Comparison of ENCODE assay signal across 9 cellular contexts in genomic region chr4:174136013-174136412, GRCh38.
DNase-seq lines count a peak whose midpoint lies in the region; ATAC-seq and TF ChIP-seq lines count a peak whose summit lies in the region.
"Had no signal": no experiment of that assay in that cellular context is flagged by ENCODE, and none has a peak within 500 bp of the region (broad histone marks: within the 10 kb centered on the region; RNA-seq: fewer than 3 reads in every experiment).

No MANE protein-coding gene starts in this region.

- DNase-seq in amniotic epithelial cell (ENCODE audit: low read depth) (peak; percentile 72), left kidney (ENCODE audit: low read depth, low spot score) (peak; percentile 50), testis (no peak), SW480 (ENCODE audit: low spot score) (no peak)
- DNase-seq in activated CD8-positive, alpha-beta memory T cell treated with anti-CD3 and anti-CD28 coated beads, Interleukin-2, amount 50 U/mL, for 48 hours = no peak
- DNase-seq: activated naive CD4-positive, alpha-beta T cell treated with anti-CD3 and anti-CD28 coated beads, Interleukin-2, amount 10 ng/mL, durations not matched to agents 7 days and 5 days had no signal

- no peak for TF ChIP-seq POLR2A in testis (IDR thresholded peaks at IDR 0.05)

- H3K27ac ChIP-seq in HUES48 (ENCODE audit: low read depth, low read length) (peak overlapping the region; percentile 33), testis (peak overlapping the region in 1 of 2 donors; percentile 37)

- no peak overlapping the region for H3K4me3 ChIP-seq in HUES48 (ENCODE audit: low read depth, low read length)
- peak overlapping the region; percentile 37 to 44 for H3K4me3 ChIP-seq in testis

- H3K27me3 ChIP-seq in HUES48 (ENCODE audit: control insufficient read depth, insufficient read depth, low read length) (no peaks in the 10 kb centered on the region), testis (no peaks in the 10 kb centered on the region)

- no peak for TF ChIP-seq CTCF in testis (IDR thresholded peaks at IDR 0.05)

- 14% methylated on average over 9 of the region's 9 CpGs for WGBS in testis, 2 donors

- no peak for ATAC-seq in HG02840 (IDR thresholded peaks at IDR 0.05; ENCODE audit: low FRiP score, unreplicated experiment)
- no peak for ATAC-seq in GM18498 (IDR thresholded peaks at IDR 0.05; ENCODE audit: unreplicated experiment)

- peaks cover 22% of the 10 kb centered on the region for H3K4me1 ChIP-seq in HUES48 (ENCODE audit: control insufficient read depth, insufficient read depth, low read length)
- H3K4me1 ChIP-seq in testis = no peaks in the 10 kb centered on the region

- intact Hi-C loops in testis (cut with DNase I; ENCODE audit: low total_unique reads) = no loop called here

- H3K9me3 ChIP-seq in HUES48 (ENCODE audit: control insufficient read depth, insufficient read depth, low read length) = no peaks in the 10 kb centered on the region
- no peaks in the 10 kb centered on the region for H3K9me3 ChIP-seq in testis

- H3K9ac ChIP-seq in HUES48 (ENCODE audit: low read depth, low read length) = no peak overlapping the region

- no peaks in the 10 kb centered on the region for H3K36me3 ChIP-seq in HUES48 (ENCODE audit: control insufficient read depth, insufficient read depth, low read length)
- no peaks in the 10 kb centered on the region for H3K36me3 ChIP-seq in testis (ENCODE audit: low read depth, missing control alignments)

Comparison
In these comparisons a context has a peak if more than half of its experiments do, and no peak if none do; other contexts are left out.
1. DNase-seq: peak in amniotic epithelial cell (single experiment) and left kidney (single experiment); none in testis (single experiment), SW480 (single experiment) and activated CD8-positive, alpha-beta memory T cell treated with anti-CD3 and anti-CD28 coated beads, Interleukin-2, amount 50 U/mL, for 48 hours (single experiment).